ENCODE assay signal across 7 cellular contexts in genomic region chr4:184649026-184649970, GRCh38. TPM values are rescaled to one million over a fixed set of nuclear protein-coding genes. Genes with fewer than 3 reads are reported as not detected.
A peak's percentile ranks its signal among the peaks of the same experiment; 100 is the strongest.
DNase-seq lines count a peak whose midpoint lies in the region; ATAC-seq lines count a peak whose summit lies in the region.

CASP3 (minus strand) TSS chr4:184649447; CDS start chr4:184638453, 10,994 bp downstream.
PRIMPOL (plus strand) TSS chr4:184649738; CDS start chr4:184657141, 7,403 bp downstream.

- ATAC-seq in GM18519 (IDR thresholded peaks at IDR 0.05; ENCODE audit: low FRiP score, unreplicated experiment) (peak; percentile 78), HG03045 (IDR thresholded peaks at IDR 0.05; ENCODE audit: unreplicated experiment) (peak; percentile 84), sciatic nerve (peak; percentile 97)

- intact Hi-C loops in sciatic nerve (cut with DNase I) = no loop called here

- DNase-seq in NCI-H2081 treated with DMSO at 0.1 percent for 48 hours (lab: John Stamatoyannopoulos, UW) (peak; percentile 75), T1000 (lab: John Stamatoyannopoulos, UW) (peak; percentile 70), astrocyte of the hippocampus (ENCODE audit: low read depth, low spot score) (peak; percentile 99), hypothalamus (lab: John Stamatoyannopoulos, UW) (peak; percentile 69 to 100 (median 95)), sciatic nerve (ENCODE audit: low spot score) (peak; percentile 98)

RNA-seq across cellular contexts. Expression of gene CASP3, which starts in this region (rescaled TPM):
- 17.6 TPM for total RNA-seq in sciatic nerve

RNA-seq across cellular contexts. Expression of gene PRIMPOL, which starts in this region (rescaled TPM):
- 30.9 TPM for total RNA-seq in sciatic nerve

Comparison
In these comparisons a context has a peak if more than half of its experiments do, and no peak if none do; other contexts are left out.
1. Peak in every context shown above with its lines: DNase-seq and ATAC-seq.